Comparison of ENCODE assay signal across 19 cellular contexts in the genomic region with DNA sequence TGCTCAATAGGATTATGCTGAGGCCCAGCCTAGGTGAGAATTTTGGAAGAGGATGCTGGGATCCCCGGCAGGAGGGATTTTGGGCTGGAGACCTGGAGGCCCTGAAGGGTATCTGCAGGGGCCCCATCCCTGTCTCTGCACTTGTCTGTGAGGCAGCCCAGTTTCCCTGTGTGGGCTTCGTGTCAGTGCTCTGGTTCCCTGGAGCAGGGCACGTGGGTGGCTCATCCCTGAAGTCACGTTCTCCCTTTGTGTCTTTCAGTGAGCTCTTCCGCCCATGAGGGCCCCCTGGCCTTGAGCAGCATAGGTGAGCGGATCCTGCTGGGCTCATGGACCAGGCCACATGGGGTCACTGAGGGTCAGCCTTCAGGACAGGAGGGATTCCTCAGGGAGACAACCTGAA.
A peak's percentile ranks its signal among the peaks of the same experiment; 100 is the strongest.
DNase-seq lines count a peak whose midpoint lies in the region; ATAC-seq and TF ChIP-seq lines count a peak whose summit lies in the region.
"Had no signal": no experiment of that assay in that cellular context is flagged by ENCODE, and none has a peak within 500 bp of the region (broad histone marks: within the 10 kb centered on the region; RNA-seq: fewer than 3 reads in every experiment).

No MANE protein-coding gene starts in this region.

- H3K9me3 Mint-ChIP-seq in endodermal cell (peaks cover 84% of the 10 kb centered on the region), osteocyte (ENCODE audit: unreplicated experiment) (peaks cover 26% of the 10 kb centered on the region)

- no peak overlapping the region for H3K4me3 Mint-ChIP-seq in endodermal cell
- no peak overlapping the region for H3K4me3 Mint-ChIP-seq in osteocyte (ENCODE audit: unreplicated experiment)
- H3K4me3 Mint-ChIP-seq: HFFc6 had no signal

- no peak for ATAC-seq in left ventricle myocardium superior

- 80 to 85% methylated on average over 5 to 6 of the region's 6 CpGs for WGBS in endodermal cell (ENCODE audit: insufficient coverage in 1 of 2, insufficient read length in 1 of 2), 2 experiments
- WGBS in sigmoid colon, 2 donors = 84 to 86% methylated on average over 6 of the region's 6 CpGs

- no peaks in the 10 kb centered on the region for H3K4me1 ChIP-seq in endodermal cell (ENCODE audit: control insufficient read depth, insufficient read depth, low read length)
- H3K4me1 ChIP-seq in sigmoid colon = no peaks in the 10 kb centered on the region

- no peak overlapping the region for H3K27ac ChIP-seq in endodermal cell (ENCODE audit: low read depth, low read length)
- no peak overlapping the region for H3K27ac ChIP-seq in sigmoid colon

- TF ChIP-seq POLR2A in sigmoid colon (IDR thresholded peaks at IDR 0.05) = no peak

- no peak overlapping the region for H3K4me3 ChIP-seq in endodermal cell (ENCODE audit: low read length)
- H3K4me3 ChIP-seq in sigmoid colon = no peak overlapping the region

- peaks cover 36% of the 10 kb centered on the region for H3K9me3 ChIP-seq in endodermal cell (ENCODE audit: control insufficient read depth, low read length)
- peaks cover 6 to 23% (median 18%) of the 10 kb centered on the region in 4 donors for H3K9me3 ChIP-seq in sigmoid colon

- in situ Hi-C loops in ACHN (cut with HindIII; ENCODE audit: low pct_ligation_motif_present, low pct_unique_long_range_greater_than_20kb, low sequenced_read_pairs) = no loop called here

- intact Hi-C loops in cardiac septum (cut with DNase I) (no loop called here), left ventricle myocardium superior (cut with micrococcal nuclease) (no loop called here), sigmoid colon (cut with DNase I) (no loop called here)

- H3K36me3 Mint-ChIP-seq in endodermal cell (ENCODE audit: low read depth) (no peaks in the 10 kb centered on the region), osteocyte (ENCODE audit: unreplicated experiment) (no peaks in the 10 kb centered on the region)

- H3K27ac Mint-ChIP-seq in endodermal cell (no peak overlapping the region), osteocyte (ENCODE audit: unreplicated experiment) (no peak overlapping the region)
- H3K27ac Mint-ChIP-seq: HFFc6 had no signal

- no peak for TF ChIP-seq EP300 in sigmoid colon (IDR thresholded peaks at IDR 0.05)

- DNase-seq in activated CD8-positive, alpha-beta memory T cell treated with anti-CD3 and anti-CD28 coated beads, Interleukin-2, amount 50 U/mL, for 4 hours = peak; percentile 5
- no peak for DNase-seq in activated CD8-positive, alpha-beta memory T cell treated with anti-CD3 and anti-CD28 coated beads for 24 hours
- DNase-seq in cardiac septum (ENCODE audit: low spot score) (peak; percentile 44), left ventricle myocardium superior (no peak), endodermal cell (peak; percentile 5), sigmoid colon (peak; percentile 55), osteocyte (ENCODE audit: extremely low spot score, unreplicated experiment) (no peak), ACHN (no peak)
- DNase-seq: C1 segment of cervical spinal cord, DMS153, EL, HFFc6, KG1, NCI-H1436, NCI-H2029, NCI-H2171, NCI-H446, NCI-H69, OCI-M1 had no signal

- H3K27me3 Mint-ChIP-seq in endodermal cell (ENCODE audit: insufficient read depth) (no peaks in the 10 kb centered on the region), osteocyte (ENCODE audit: unreplicated experiment) (no peaks in the 10 kb centered on the region)

- H3K4me1 Mint-ChIP-seq in endodermal cell = no peaks in the 10 kb centered on the region
- H3K4me1 Mint-ChIP-seq in osteocyte (ENCODE audit: unreplicated experiment) = no peaks in the 10 kb centered on the region

- H3K36me3 ChIP-seq in endodermal cell (ENCODE audit: control insufficient read depth, insufficient read depth, low read length) (no peaks in the 10 kb centered on the region), sigmoid colon (no peaks in the 10 kb centered on the region)

- H3K27me3 ChIP-seq in endodermal cell (ENCODE audit: control insufficient read depth, insufficient read depth, low read length, poor library complexity, severe bottlenecking) = no peaks in the 10 kb centered on the region
- no peaks in the 10 kb centered on the region for H3K27me3 ChIP-seq in sigmoid colon

- no peak overlapping the region for H3K9ac ChIP-seq in endodermal cell (ENCODE audit: extremely low read depth, low read length, poor library complexity, severe bottlenecking)

- TF ChIP-seq CTCF in endodermal cell (conservative IDR thresholded peaks at IDR 0.05) (no peak), sigmoid colon (IDR thresholded peaks at IDR 0.05) (no peak), osteocyte (IDR thresholded peaks at IDR 0.05) (no peak)

Comparison
In these comparisons a context has a peak if more than half of its experiments do, and no peak if none do; other contexts are left out.
1. DNase-seq: peak in activated CD8-positive, alpha-beta memory T cell treated with anti-CD3 and anti-CD28 coated beads, Interleukin-2, amount 50 U/mL, for 4 hours (single experiment), cardiac septum (single experiment), endodermal cell (single experiment) and sigmoid colon (single experiment); none in activated CD8-positive, alpha-beta memory T cell treated with anti-CD3 and anti-CD28 coated beads for 24 hours (single experiment), left ventricle myocardium superior (single experiment), osteocyte (single experiment) and ACHN (single experiment).